ENCODE assay signal across 10 cellular contexts in the genomic region with DNA sequence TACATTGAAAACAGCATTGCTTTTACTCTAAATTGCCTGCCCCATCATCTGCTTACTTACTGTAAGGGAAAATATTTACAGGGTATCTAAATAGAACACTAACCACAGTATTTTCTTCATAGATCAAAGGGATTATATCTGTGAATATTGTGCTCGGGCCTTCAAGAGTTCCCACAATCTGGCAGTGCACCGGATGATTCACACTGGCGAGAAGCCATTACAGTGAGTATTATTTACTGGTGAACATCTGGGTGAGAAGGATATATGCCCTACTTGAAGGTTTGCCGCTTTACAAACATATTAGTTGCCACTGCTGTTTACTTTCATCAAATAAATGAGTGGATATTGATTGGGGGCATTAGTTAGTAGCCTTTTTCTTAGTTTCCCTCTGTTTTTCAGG. TPM values are rescaled to one million over a fixed set of nuclear protein-coding genes. Genes with fewer than 3 reads are reported as not detected.
DNase-seq lines count a peak whose midpoint lies in the region; ATAC-seq and TF ChIP-seq lines count a peak whose summit lies in the region.
"Had no signal": no experiment of that assay in that cellular context is flagged by ENCODE, and none has a peak within 500 bp of the region (broad histone marks: within the 10 kb centered on the region; RNA-seq: fewer than 3 reads in every experiment).

No MANE protein-coding gene starts in this region.

- H3K9me3 Mint-ChIP-seq in activated CD8-positive, alpha-beta T cell treated with anti-CD3 and anti-CD28 coated beads, Interleukin-2, amount 10 ng/mL, durations not matched to agents 7 days and 5 days (ENCODE audit: insufficient read depth) = no peaks in the 10 kb centered on the region
- no peaks in the 10 kb centered on the region for H3K9me3 Mint-ChIP-seq in activated CD8-positive, alpha-beta T cell treated with anti-CD3 and anti-CD28 coated beads for 36 hours
- no peaks in the 10 kb centered on the region for H3K9me3 Mint-ChIP-seq in stimulated activated naive B cell treated with anti-CD40 and anti-IgM and Interleukin-4, amounts not matched to agents 10 μg/mL and 1 μg/mL and 100 μg/mL, for 72 hours
- H3K9me3 Mint-ChIP-seq: neural crest cell had no signal

- H3K27ac Mint-ChIP-seq in activated CD8-positive, alpha-beta T cell treated with anti-CD3 and anti-CD28 coated beads, Interleukin-2, amount 10 ng/mL, durations not matched to agents 7 days and 5 days = peak overlapping the region; percentile 12
- no peak overlapping the region for H3K27ac Mint-ChIP-seq in activated CD8-positive, alpha-beta T cell treated with anti-CD3 and anti-CD28 coated beads for 36 hours
- peak overlapping the region; percentile 57 for H3K27ac Mint-ChIP-seq in stimulated activated naive B cell treated with anti-CD40 and anti-IgM and Interleukin-4, amounts not matched to agents 10 μg/mL and 1 μg/mL and 100 μg/mL, for 72 hours

- ATAC-seq in activated CD8-positive, alpha-beta T cell treated with anti-CD3 and anti-CD28 coated beads, Interleukin-2, amount 10 ng/mL, durations not matched to agents 7 days and 5 days = no peak
- no peak for ATAC-seq in activated CD8-positive, alpha-beta T cell treated with anti-CD3 and anti-CD28 coated beads for 36 hours
- peak; percentile 76 for ATAC-seq in left ventricle myocardium superior
- ATAC-seq in stimulated activated naive B cell treated with anti-CD40 and anti-IgM and Interleukin-4, amounts not matched to agents 10 μg/mL and 1 μg/mL and 100 μg/mL, for 72 hours (replicated peaks) = no peak
- no peak for ATAC-seq in HG03025 (IDR thresholded peaks at IDR 0.05; ENCODE audit: low FRiP score, unreplicated experiment)

- DNase-seq in activated CD8-positive, alpha-beta T cell treated with anti-CD3 and anti-CD28 coated beads, Interleukin-2, amount 10 ng/mL, durations not matched to agents 7 days and 5 days = no peak
- no peak for DNase-seq in activated CD8-positive, alpha-beta T cell treated with anti-CD3 and anti-CD28 coated beads for 36 hours
- DNase-seq in amniotic epithelial cell (ENCODE audit: low read depth) (peak; percentile 97), left ventricle myocardium superior (peak; percentile 51), NCI-H748 treated with DMSO at 0.1 percent for 48 hours (lab: John Stamatoyannopoulos, UW) (no peak)
- DNase-seq in stimulated activated naive B cell treated with anti-CD40 and anti-IgM and Interleukin-4, amounts not matched to agents 10 μg/mL and 1 μg/mL and 100 μg/mL, for 72 hours = no peak
- no peak for DNase-seq in effector CD4-positive, alpha-beta T cell
- DNase-seq: OCI-M1 had no signal

- TF ChIP-seq CTCF in activated CD8-positive, alpha-beta T cell treated with anti-CD3 and anti-CD28 coated beads for 36 hours (IDR thresholded peaks at IDR 0.05) = no peak

- intact Hi-C loops in activated CD8-positive, alpha-beta T cell treated with anti-CD3 and anti-CD28 coated beads for 36 hours (cut with micrococcal nuclease) = no loop called here
- intact Hi-C loops in left ventricle myocardium superior (cut with micrococcal nuclease) = no loop called here

- CTCF ChIA-PET in activated CD8-positive, alpha-beta T cell treated with anti-CD3 and anti-CD28 coated beads, Interleukin-2, amount 10 ng/mL, durations not matched to agents 7 days and 5 days (lab: Charles Lee) = interaction anchor here (1.9 kb wide), 1 partner anchor 36 kb away, joined by 4 read pairs; no protein-coding TSS in a partner anchor
- CTCF ChIA-PET in activated CD8-positive, alpha-beta T cell treated with anti-CD3 and anti-CD28 coated beads for 36 hours (lab: Charles Lee) = no interaction called here

- POLR2A ChIA-PET in activated CD8-positive, alpha-beta T cell treated with anti-CD3 and anti-CD28 coated beads, Interleukin-2, amount 10 ng/mL, durations not matched to agents 7 days and 5 days (lab: Charles Lee) = no interaction called here
- POLR2A ChIA-PET in activated CD8-positive, alpha-beta T cell treated with anti-CD3 and anti-CD28 coated beads for 36 hours (lab: Charles Lee) = interaction anchor here (1.3 kb wide), 1 partner anchor 11 kb away, joined by 3 read pairs; no protein-coding TSS in a partner anchor

- peaks cover 6% of the 10 kb centered on the region for H3K4me1 Mint-ChIP-seq in activated CD8-positive, alpha-beta T cell treated with anti-CD3 and anti-CD28 coated beads, Interleukin-2, amount 10 ng/mL, durations not matched to agents 7 days and 5 days (ENCODE audit: low read depth)
- H3K4me1 Mint-ChIP-seq in activated CD8-positive, alpha-beta T cell treated with anti-CD3 and anti-CD28 coated beads for 36 hours (ENCODE audit: low read depth) = peaks cover 32% of the 10 kb centered on the region
- H3K4me1 Mint-ChIP-seq in stimulated activated naive B cell treated with anti-CD40 and anti-IgM and Interleukin-4, amounts not matched to agents 10 μg/mL and 1 μg/mL and 100 μg/mL, for 72 hours = peaks cover 11 to 36% of the 10 kb centered on the region in 2 donors
- H3K4me1 Mint-ChIP-seq: neural crest cell had no signal

- H3K36me3 Mint-ChIP-seq in activated CD8-positive, alpha-beta T cell treated with anti-CD3 and anti-CD28 coated beads, Interleukin-2, amount 10 ng/mL, durations not matched to agents 7 days and 5 days (ENCODE audit: low read depth) = peaks cover 72% of the 10 kb centered on the region
- peaks cover 71% of the 10 kb centered on the region for H3K36me3 Mint-ChIP-seq in activated CD8-positive, alpha-beta T cell treated with anti-CD3 and anti-CD28 coated beads for 36 hours (ENCODE audit: low read depth)
- peaks cover 55 to 62% of the 10 kb centered on the region in 2 donors for H3K36me3 Mint-ChIP-seq in stimulated activated naive B cell treated with anti-CD40 and anti-IgM and Interleukin-4, amounts not matched to agents 10 μg/mL and 1 μg/mL and 100 μg/mL, for 72 hours

- H3K4me3 Mint-ChIP-seq in activated CD8-positive, alpha-beta T cell treated with anti-CD3 and anti-CD28 coated beads, Interleukin-2, amount 10 ng/mL, durations not matched to agents 7 days and 5 days = no peak overlapping the region
- H3K4me3 Mint-ChIP-seq in activated CD8-positive, alpha-beta T cell treated with anti-CD3 and anti-CD28 coated beads for 36 hours = no peak overlapping the region
- H3K4me3 Mint-ChIP-seq in stimulated activated naive B cell treated with anti-CD40 and anti-IgM and Interleukin-4, amounts not matched to agents 10 μg/mL and 1 μg/mL and 100 μg/mL, for 72 hours = no peak overlapping the region
- H3K4me3 Mint-ChIP-seq: neural crest cell had no signal

- no peaks in the 10 kb centered on the region for H3K27me3 Mint-ChIP-seq in activated CD8-positive, alpha-beta T cell treated with anti-CD3 and anti-CD28 coated beads, Interleukin-2, amount 10 ng/mL, durations not matched to agents 7 days and 5 days (ENCODE audit: low read depth)
- no peaks in the 10 kb centered on the region for H3K27me3 Mint-ChIP-seq in activated CD8-positive, alpha-beta T cell treated with anti-CD3 and anti-CD28 coated beads for 36 hours
- no peaks in the 10 kb centered on the region for H3K27me3 Mint-ChIP-seq in stimulated activated naive B cell treated with anti-CD40 and anti-IgM and Interleukin-4, amounts not matched to agents 10 μg/mL and 1 μg/mL and 100 μg/mL, for 72 hours

RNA-seq across cellular contexts. Expression of a gene that starts 5.9 kb away (rescaled TPM):
- 1 to 10 TPM; 2.8 to 4.2 TPM for total RNA-seq in activated CD8-positive, alpha-beta T cell treated with anti-CD3 and anti-CD28 coated beads, Interleukin-2, amount 10 ng/mL, durations not matched to agents 7 days and 5 days
- total RNA-seq in activated CD8-positive, alpha-beta T cell treated with anti-CD3 and anti-CD28 coated beads for 36 hours = 1 to 10 TPM; 1.8 to 2.4 TPM
- total RNA-seq in left ventricle myocardium superior = 1.4 TPM

RNA-seq across cellular contexts. Expression of a gene that starts 37.7 kb away (rescaled TPM):
- 10 to 100 TPM; 59.9 to 60.1 TPM for total RNA-seq in activated CD8-positive, alpha-beta T cell treated with anti-CD3 and anti-CD28 coated beads, Interleukin-2, amount 10 ng/mL, durations not matched to agents 7 days and 5 days
- total RNA-seq in activated CD8-positive, alpha-beta T cell treated with anti-CD3 and anti-CD28 coated beads for 36 hours = 10 to 100 TPM; 37.2 to 38.0 TPM
- total RNA-seq in left ventricle myocardium superior = 64.4 TPM

RNA-seq across cellular contexts. Expression of a gene that starts 40.9 kb away (rescaled TPM):
- total RNA-seq in activated CD8-positive, alpha-beta T cell treated with anti-CD3 and anti-CD28 coated beads, Interleukin-2, amount 10 ng/mL, durations not matched to agents 7 days and 5 days = 100 to 1,000 TPM; 159 to 169 TPM
- total RNA-seq in activated CD8-positive, alpha-beta T cell treated with anti-CD3 and anti-CD28 coated beads for 36 hours = 100 to 1,000 TPM; 139 TPM
- total RNA-seq in left ventricle myocardium superior = 5.0 TPM

Comparison
In these comparisons a context has a peak if more than half of its experiments do, and no peak if none do; other contexts are left out.
1. DNase-seq: peak in amniotic epithelial cell (single experiment) and left ventricle myocardium superior (single experiment); none in activated CD8-positive, alpha-beta T cell treated with anti-CD3 and anti-CD28 coated beads, Interleukin-2, amount 10 ng/mL, durations not matched to agents 7 days and 5 days (single experiment), activated CD8-positive, alpha-beta T cell treated with anti-CD3 and anti-CD28 coated beads for 36 hours (single experiment), stimulated activated naive B cell treated with anti-CD40 and anti-IgM and Interleukin-4, amounts not matched to agents 10 μg/mL and 1 μg/mL and 100 μg/mL, for 72 hours (single experiment), NCI-H748 treated with DMSO at 0.1 percent for 48 hours (single experiment) and effector CD4-positive, alpha-beta T cell (single experiment).
2. RNA of a gene that starts 40.9 kb away (total RNA-seq): 159 to 169 TPM in activated CD8-positive, alpha-beta T cell treated with anti-CD3 and anti-CD28 coated beads, Interleukin-2, amount 10 ng/mL, durations not matched to agents 7 days and 5 days and 139 TPM in activated CD8-positive, alpha-beta T cell treated with anti-CD3 and anti-CD28 coated beads for 36 hours; 5.0 TPM in left ventricle myocardium superior (single experiment); every median in the first group is over 10 times any median in the second.